In the genomic region with DNA sequence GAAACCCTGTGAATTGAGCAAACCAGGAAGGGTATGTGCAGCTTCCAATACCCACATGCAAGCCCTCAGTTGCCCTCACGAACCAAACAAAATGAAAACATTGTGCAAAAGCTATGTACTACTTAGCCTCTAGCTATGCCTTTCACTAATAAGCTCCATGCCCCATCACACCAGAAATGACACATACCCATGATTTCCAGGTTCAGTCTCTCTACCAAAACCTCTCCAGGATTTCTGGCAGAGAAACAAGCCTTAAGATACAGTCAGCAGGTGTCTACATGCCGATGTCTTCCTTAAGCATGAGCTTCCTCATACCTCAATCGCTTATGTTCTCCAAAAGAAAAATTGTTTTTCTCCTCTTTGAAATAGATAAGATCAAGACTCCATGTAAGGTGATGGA, we compare ENCODE assay signal across 11 cellular contexts.
"Had no signal": no experiment of that assay in that cellular context is flagged by ENCODE, and none has a peak within 500 bp of the region (broad histone marks: within the 10 kb centered on the region; RNA-seq: fewer than 3 reads in every experiment).

No MANE protein-coding gene starts in this region.

- H3K4me3 ChIP-seq: GM23248, GM23338, HAP-1 had no signal

- H3K4me2 ChIP-seq: GM23338 had no signal

- H2AFZ ChIP-seq: GM23248, GM23338 had no signal

- H3K9ac ChIP-seq: GM23248 had no signal

- H3K4me1 Mint-ChIP-seq: GM23338 had no signal

- DNase-seq: GM23248, GOT3, H7, H9, HCEC 1CT, HFFc6 had no signal

- H3K9me3 ChIP-seq: HAP-1 had no signal

- H3K4me3 Mint-ChIP-seq: GM23338, H9, HFFc6 had no signal

- H3K27ac Mint-ChIP-seq: GM23338, H9, HFFc6 had no signal

- H3K27ac ChIP-seq: GM23248 had no signal

- H3K36me3 ChIP-seq: HAP-1 had no signal

- ATAC-seq: GM23338, HCT116 had no signal

- FAIRE-seq: H1, H54 had no signal

- H3K4me1 ChIP-seq: HAP-1 had no signal
